31 cellular contexts compared by ENCODE assay signal in the genomic region with DNA sequence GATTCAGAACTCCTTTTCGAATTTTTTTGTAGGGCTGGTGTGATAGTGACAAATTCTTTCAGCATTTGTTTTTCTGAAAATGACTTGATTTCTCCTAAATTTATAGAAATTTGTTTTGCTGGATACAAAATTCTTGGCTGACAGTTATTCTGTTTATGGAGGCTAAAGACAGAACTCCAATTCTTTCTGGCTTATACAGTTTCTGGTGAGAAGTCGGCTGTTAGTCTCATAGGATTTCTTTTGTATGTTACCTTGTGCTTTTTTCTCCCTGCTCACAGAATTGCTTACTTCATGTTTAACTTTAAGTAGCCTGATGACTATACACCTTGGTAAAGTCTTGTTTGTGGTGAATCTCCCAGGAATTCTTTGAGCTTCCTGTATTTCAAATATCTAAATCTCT.
"Had no signal": no experiment of that assay in that cellular context is flagged by ENCODE, and none has a peak within 500 bp of the region (broad histone marks: within the 10 kb centered on the region; RNA-seq: fewer than 3 reads in every experiment).

No MANE protein-coding gene starts in this region.

- ATAC-seq: natural killer cell; psoas muscle; right cardiac atrium; sciatic nerve; stimulated activated memory B cell treated with anti-CD40 and anti-IgM and Interleukin-4, amounts not matched to agents 10 μg/mL and 1 μg/mL and 100 μg/mL, for 72 hours; stimulated activated naive CD8-positive, alpha-beta T cell treated with anti-CD3 and anti-CD28 coated beads, Interleukin-15, amount 100 ng/mL, for 72 hours; stimulated activated naive CD8-positive, alpha-beta T cell treated with anti-CD3 and anti-CD28 coated beads, Interleukin-15, Interleukin-2, amounts not matched to agents 100 U/mL and 50 U/mL, for 24 hours; upper lobe of right lung had no signal

- H3K9me3 ChIP-seq: ovary, psoas muscle, testis, tibial artery, upper lobe of right lung, uterus had no signal

- H3K4me2 ChIP-seq: neural progenitor cell, smooth muscle cell had no signal

- H3K27me3 ChIP-seq: neural progenitor cell, ovary, spleen, suprapubic skin, testis, tibial artery, transverse colon, upper lobe of right lung, uterus had no signal

- H3K27me3 Mint-ChIP-seq: progenitor cell of endocrine pancreas; stimulated activated memory B cell treated with anti-CD40 and anti-IgM and Interleukin-4, amounts not matched to agents 10 μg/mL and 1 μg/mL and 100 μg/mL, for 72 hours; stimulated activated naive CD8-positive, alpha-beta T cell treated with anti-CD3 and anti-CD28 coated beads, Interleukin-15, amount 100 ng/mL, for 72 hours; type B pancreatic cell had no signal

- H3K27ac Mint-ChIP-seq: natural killer cell; nephron; neural progenitor cell; progenitor cell of endocrine pancreas; stimulated activated memory B cell treated with anti-CD40 and anti-IgM and Interleukin-4, amounts not matched to agents 10 μg/mL and 1 μg/mL and 100 μg/mL, for 72 hours; stimulated activated naive CD8-positive, alpha-beta T cell treated with anti-CD3 and anti-CD28 coated beads, Interleukin-15, amount 100 ng/mL, for 72 hours; type B pancreatic cell had no signal

- H3K27ac ChIP-seq: neural progenitor cell, ovary, parathyroid adenoma, psoas muscle, skin epidermis, spleen, suprapubic skin, testis, tibial artery, transverse colon, upper lobe of right lung, uterus had no signal

- H3K4me1 Mint-ChIP-seq: natural killer cell; nephron; neural progenitor cell; stimulated activated memory B cell treated with anti-CD40 and anti-IgM and Interleukin-4, amounts not matched to agents 10 μg/mL and 1 μg/mL and 100 μg/mL, for 72 hours; stimulated activated naive CD8-positive, alpha-beta T cell treated with anti-CD3 and anti-CD28 coated beads, Interleukin-15, amount 100 ng/mL, for 72 hours had no signal

- H3K36me3 ChIP-seq: neural progenitor cell, ovary, spleen, suprapubic skin, tibial artery, transverse colon, upper lobe of right lung had no signal

- H3K4me3 Mint-ChIP-seq: natural killer cell; nephron; neural progenitor cell; stimulated activated memory B cell treated with anti-CD40 and anti-IgM and Interleukin-4, amounts not matched to agents 10 μg/mL and 1 μg/mL and 100 μg/mL, for 72 hours; stimulated activated naive CD8-positive, alpha-beta T cell treated with anti-CD3 and anti-CD28 coated beads, Interleukin-15, amount 100 ng/mL, for 72 hours; type B pancreatic cell had no signal

- H2AFZ ChIP-seq: neural progenitor cell, parathyroid adenoma had no signal

- H3K4me3 ChIP-seq: neural progenitor cell, ovary, psoas muscle, skin epidermis, smooth muscle cell, spleen, suprapubic skin, testis, tibial artery, transverse colon, upper lobe of right lung, uterus had no signal

- H3K9ac ChIP-seq: neural progenitor cell, parathyroid adenoma had no signal

- DNase-seq: natural killer cell; occipital lobe; ovary; posterior cingulate gyrus; psoas muscle; right cardiac atrium; spleen; stimulated activated CD4-positive, alpha-beta T cell treated with anti-CD3 and anti-CD28 coated beads, Interleukin-12 subunit alpha, Interleukin-12 subunit beta, amount 100 ng/mL, for 4 hours; stimulated activated CD4-positive, alpha-beta T cell treated with anti-CD3 and anti-CD28 coated beads, Interleukin-1b, Interleukin-23, amount 100 ng/mL, for 48 hours; stimulated activated CD4-positive, alpha-beta T cell treated with anti-CD3 and anti-CD28 coated beads, Interleukin-4, amount 100 ng/mL, for 1 hour; stimulated activated CD4-positive, alpha-beta T cell treated with anti-CD3 and anti-CD28 coated beads, Interleukin-4, amount 100 ng/mL, for 4 hours; stimulated activated CD8-positive, alpha-beta memory T cell treated with anti-CD3 and anti-CD28 coated beads, Interleukin-4, amount 100 ng/mL, for 48 hours; stimulated activated naive CD4-positive, alpha-beta T cell; stimulated activated naive CD8-positive, alpha-beta T cell treated with anti-CD3 and anti-CD28 coated beads, Interleukin-15, amount 100 ng/mL, for 72 hours; stimulated activated naive CD8-positive, alpha-beta T cell treated with anti-CD3 and anti-CD28 coated beads, Interleukin-15, Interleukin-2, amounts not matched to agents 100 U/mL and 50 U/mL, for 24 hours; substantia nigra; testis; tibial artery; transverse colon; upper lobe of right lung; uterus had no signal

- H3K4me1 ChIP-seq: neural progenitor cell, parathyroid adenoma, psoas muscle, spleen, suprapubic skin, testis, tibial artery, transverse colon, upper lobe of right lung, uterus had no signal

- H3K36me3 Mint-ChIP-seq: natural killer cell; neural progenitor cell; stimulated activated memory B cell treated with anti-CD40 and anti-IgM and Interleukin-4, amounts not matched to agents 10 μg/mL and 1 μg/mL and 100 μg/mL, for 72 hours; type B pancreatic cell had no signal

- H3K79me2 ChIP-seq: parathyroid adenoma had no signal

- H3K9me3 Mint-ChIP-seq: type B pancreatic cell had no signal
